In the genomic region with DNA sequence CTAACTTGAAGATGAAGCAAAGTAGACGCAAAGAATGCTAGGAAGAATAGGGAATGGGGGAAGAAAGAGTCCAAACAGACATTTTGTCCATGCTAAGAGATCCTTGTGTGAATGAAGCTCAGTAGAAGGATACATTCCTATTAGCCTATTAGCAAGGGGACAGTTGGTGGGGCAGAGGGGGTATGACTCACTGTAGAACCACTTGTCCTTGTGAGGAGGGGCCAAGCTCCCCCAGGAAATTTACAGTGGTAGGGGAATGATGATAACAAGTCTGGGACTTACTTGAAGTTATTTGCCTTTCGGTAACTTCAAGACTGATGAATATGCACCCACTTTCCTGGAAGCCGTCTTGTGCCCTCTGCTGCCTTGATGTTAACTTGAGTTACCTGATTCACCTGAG, we compare ENCODE assay signal across 1 cellular context.
TF ChIP-seq lines count a peak whose summit lies in the region.

No MANE protein-coding gene starts in this region.

TF ChIP-seq in HEK293, 187 proteins besides CTCF, POLR2A, EP300 and RAD21:
- TF ChIP-seq, protein P1, sequence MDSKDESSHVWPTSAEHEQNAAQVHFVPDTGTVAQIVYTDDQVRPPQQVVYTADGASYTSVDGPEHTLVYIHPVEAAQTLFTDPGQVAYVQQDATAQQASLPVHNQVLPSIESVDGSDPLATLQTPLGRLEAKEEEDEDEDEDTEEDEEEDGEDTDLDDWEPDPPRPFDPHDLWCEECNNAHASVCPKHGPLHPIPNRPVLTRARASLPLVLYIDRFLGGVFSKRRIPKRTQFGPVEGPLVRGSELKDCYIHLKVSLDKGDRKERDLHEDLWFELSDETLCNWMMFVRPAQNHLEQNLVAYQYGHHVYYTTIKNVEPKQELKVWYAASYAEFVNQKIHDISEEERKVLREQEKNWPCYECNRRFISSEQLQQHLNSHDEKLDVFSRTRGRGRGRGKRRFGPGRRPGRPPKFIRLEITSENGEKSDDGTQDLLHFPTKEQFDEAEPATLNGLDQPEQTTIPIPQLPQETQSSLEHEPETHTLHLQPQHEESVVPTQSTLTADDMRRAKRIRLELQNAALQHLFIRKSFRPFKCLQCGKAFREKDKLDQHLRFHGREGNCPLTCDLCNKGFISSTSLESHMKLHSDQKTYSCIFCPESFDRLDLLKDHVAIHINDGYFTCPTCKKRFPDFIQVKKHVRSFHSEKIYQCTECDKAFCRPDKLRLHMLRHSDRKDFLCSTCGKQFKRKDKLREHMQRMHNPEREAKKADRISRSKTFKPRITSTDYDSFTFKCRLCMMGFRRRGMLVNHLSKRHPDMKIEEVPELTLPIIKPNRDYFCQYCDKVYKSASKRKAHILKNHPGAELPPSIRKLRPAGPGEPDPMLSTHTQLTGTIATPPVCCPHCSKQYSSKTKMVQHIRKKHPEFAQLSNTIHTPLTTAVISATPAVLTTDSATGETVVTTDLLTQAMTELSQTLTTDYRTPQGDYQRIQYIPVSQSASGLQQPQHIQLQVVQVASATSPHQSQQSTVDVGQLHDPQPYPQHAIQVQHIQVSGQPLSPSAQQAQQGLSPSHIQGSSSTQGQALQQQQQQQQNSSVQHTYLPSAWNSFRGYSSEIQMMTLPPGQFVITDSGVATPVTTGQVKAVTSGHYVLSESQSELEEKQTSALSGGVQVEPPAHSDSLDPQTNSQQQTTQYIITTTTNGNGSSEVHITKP (tag by site-specific recombination; IDR thresholded peaks at IDR 0.05), result peak; percentile 35; the same call in 1 of the 2 replicates
- no peak for TF ChIP-seq ZNF610 (tag by site-specific recombination; IDR thresholded peaks at IDR 0.05; ENCODE audit: borderline replicate concordance)
